In the genomic region with DNA sequence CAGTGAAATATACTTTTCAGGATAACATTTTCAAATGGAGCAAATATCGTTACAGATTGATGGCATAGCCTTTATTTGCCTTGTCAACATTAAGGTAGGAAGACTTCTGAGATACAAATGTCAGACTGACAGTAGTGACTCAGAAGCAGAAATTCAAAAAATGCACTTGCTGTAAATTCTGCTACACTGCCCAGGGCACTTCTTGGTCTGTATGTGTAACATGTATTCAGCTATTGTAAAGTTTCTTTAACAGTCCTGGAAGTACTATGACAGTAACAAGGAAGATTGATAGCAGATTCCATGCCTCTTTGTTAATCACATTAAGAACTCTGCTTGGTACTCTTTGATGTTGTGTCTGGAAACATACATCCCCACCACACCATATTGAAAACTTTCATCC, we compare ENCODE assay signal across 20 cellular contexts.
DNase-seq lines count a peak whose midpoint lies in the region; ATAC-seq, FAIRE-seq and TF ChIP-seq lines count a peak whose summit lies in the region.
"Had no signal": no experiment of that assay in that cellular context is flagged by ENCODE, and none has a peak within 500 bp of the region (broad histone marks: within the 10 kb centered on the region; RNA-seq: fewer than 3 reads in every experiment).

No MANE protein-coding gene starts in this region.

- FAIRE-seq in GM12892 (lab: Jason Lieb, UNC), result peak; percentile 46

- peak; percentile 70 for TF ChIP-seq EP300 in neural cell (conservative IDR thresholded peaks at IDR 0.05; ENCODE audit: poor library complexity, severe bottlenecking)

- no peak overlapping the region for H3K4me3 ChIP-seq in RWPE2 (ENCODE audit: severe bottlenecking)
- H3K4me3 ChIP-seq in neural cell (ENCODE audit: low read length), result no peak overlapping the region
- H3K4me3 ChIP-seq: dorsolateral prefrontal cortex, HAP-1, left ventricle myocardium inferior, suprapubic skin had no signal

- H3F3A ChIP-seq in neural cell (ENCODE audit: insufficient read depth, low read length, poor library complexity, severe bottlenecking), result no peaks in the 10 kb centered on the region

- no peak overlapping the region for H3K4me3 Mint-ChIP-seq in osteocyte (ENCODE audit: unreplicated experiment)
- H3K4me3 Mint-ChIP-seq: activated CD4-positive, alpha-beta T cell treated with anti-CD3 and anti-CD28 coated beads for 36 hours; CD4-positive, alpha-beta memory T cell had no signal

- H3K9me2 ChIP-seq in neural cell (ENCODE audit: insufficient read depth, low read length), result no peaks in the 10 kb centered on the region

- H3K4me1 Mint-ChIP-seq in osteocyte (ENCODE audit: unreplicated experiment), result peaks cover 30% of the 10 kb centered on the region
- H3K4me1 Mint-ChIP-seq: activated CD4-positive, alpha-beta T cell treated with anti-CD3 and anti-CD28 coated beads for 36 hours; CD4-positive, alpha-beta memory T cell had no signal

- no peak for TF ChIP-seq POLR2A in GM12892 (IDR thresholded peaks at IDR 0.05; ENCODE audit: low read depth, low read length)

- H3K27ac ChIP-seq in RWPE2 (ENCODE audit: poor library complexity, severe bottlenecking), result no peak overlapping the region
- H3K27ac ChIP-seq in epithelial cell of prostate, result no peak overlapping the region
- H3K27ac ChIP-seq in neural cell (ENCODE audit: low read length), result no peak overlapping the region
- H3K27ac ChIP-seq: dorsolateral prefrontal cortex, left ventricle myocardium inferior, suprapubic skin had no signal

- no peak for DNase-seq in GM12892 (ENCODE audit: insufficient read length)
- no peak for DNase-seq in RWPE2 (ENCODE audit: low spot score)
- DNase-seq in epithelial cell of prostate (ENCODE audit: low read depth, low spot score), result peak; percentile 10
- DNase-seq in osteocyte (ENCODE audit: extremely low spot score, unreplicated experiment), result no peak
- DNase-seq in middle frontal gyrus (ENCODE audit: extremely low spot score, low spot score), result no peak
- DNase-seq: activated CD4-positive, alpha-beta T cell treated with anti-CD3 and anti-CD28 coated beads for 36 hours; CD4-positive, alpha-beta memory T cell; DND-41; dorsolateral prefrontal cortex; left ventricle myocardium inferior; NCI-H1436; NK-92 treated with Interleukin-12 subunit alpha and Interleukin-12 subunit beta, amount 100 ng/mL, for 24 hours; RPMI8226; SW 1271 had no signal

- H3K36me3 Mint-ChIP-seq in osteocyte (ENCODE audit: unreplicated experiment), result peaks cover 2% of the 10 kb centered on the region
- H3K36me3 Mint-ChIP-seq: CD4-positive, alpha-beta memory T cell had no signal

- H2AFZ ChIP-seq in neural cell (ENCODE audit: low read depth, low read length), result no peak overlapping the region

- no peaks in the 10 kb centered on the region for H3K9me3 ChIP-seq in RWPE2 (ENCODE audit: severe bottlenecking)
- no peaks in the 10 kb centered on the region for H3K9me3 ChIP-seq in neural cell (ENCODE audit: low read length)
- H3K9me3 ChIP-seq: HAP-1, left ventricle myocardium inferior, suprapubic skin had no signal

- no peak for TF ChIP-seq RAD21 in neural cell (conservative IDR thresholded peaks at IDR 0.05)

- ATAC-seq in RWPE2 (ENCODE audit: low read depth) (peak; percentile 49; the same call in 1 of the 3 replicates), HG03457 (IDR thresholded peaks at IDR 0.05; ENCODE audit: unreplicated experiment) (no peak)
- ATAC-seq: activated CD4-positive, alpha-beta T cell treated with anti-CD3 and anti-CD28 coated beads for 36 hours; right cardiac atrium had no signal

- H3K4me2 ChIP-seq in neural cell (ENCODE audit: low read length), result no peak overlapping the region

- no peaks in the 10 kb centered on the region for H3K27me3 Mint-ChIP-seq in osteocyte (ENCODE audit: unreplicated experiment)
- H3K27me3 Mint-ChIP-seq: activated CD4-positive, alpha-beta T cell treated with anti-CD3 and anti-CD28 coated beads for 36 hours had no signal

- no peaks in the 10 kb centered on the region for H3K79me2 ChIP-seq in neural cell (replicated peaks; ENCODE audit: insufficient read depth, low read length)

- no peaks in the 10 kb centered on the region for H4K20me1 ChIP-seq in neural cell (ENCODE audit: insufficient read depth)

- H3K27me3 ChIP-seq in RWPE2 (ENCODE audit: insufficient read depth, poor library complexity, severe bottlenecking) (no peaks in the 10 kb centered on the region), neural cell (ENCODE audit: insufficient read depth, low read depth, low read length) (no peaks in the 10 kb centered on the region)
- H3K27me3 ChIP-seq: suprapubic skin had no signal

- H3K9me3 Mint-ChIP-seq in osteocyte (ENCODE audit: unreplicated experiment), result no peaks in the 10 kb centered on the region

- no peak overlapping the region for H3K27ac Mint-ChIP-seq in osteocyte (ENCODE audit: unreplicated experiment)
- H3K27ac Mint-ChIP-seq: activated CD4-positive, alpha-beta T cell treated with anti-CD3 and anti-CD28 coated beads for 36 hours; activated T-helper 2 cell treated with anti-CD3 and anti-CD28 coated beads, Interferon-gamma antibody, Interleukin-2, Interleukin-4, amounts not matched to agents 10 μg/mL and 5 μg/mL and 100 μg/mL, durations not matched to agents 14 hours and 24 hours and 36 hours; CD4-positive, alpha-beta memory T cell had no signal

- no peak overlapping the region for H3K9ac ChIP-seq in neural cell (ENCODE audit: low read length)

- no peaks in the 10 kb centered on the region for H3K36me3 ChIP-seq in RWPE2 (ENCODE audit: low read depth)
- H3K36me3 ChIP-seq in neural cell (ENCODE audit: insufficient read depth, low read length), result no peaks in the 10 kb centered on the region
- H3K36me3 ChIP-seq: HAP-1, left ventricle myocardium inferior, suprapubic skin had no signal

- TF ChIP-seq CTCF in RWPE2 (IDR thresholded peaks at IDR 0.05; ENCODE audit: poor library complexity, severe bottlenecking), result no peak
- TF ChIP-seq CTCF in neural cell (IDR thresholded peaks at IDR 0.05; ENCODE audit: poor library complexity, severe bottlenecking), result no peak
- TF ChIP-seq CTCF in osteocyte (IDR thresholded peaks at IDR 0.05), result no peak

- H3K4me1 ChIP-seq in RWPE2 (ENCODE audit: insufficient read depth, poor library complexity, severe bottlenecking), result no peaks in the 10 kb centered on the region
- H3K4me1 ChIP-seq: suprapubic skin had no signal

TF ChIP-seq in neural cell, 6 proteins besides CTCF, POLR2A, EP300 and RAD21:
- TF ChIP-seq EZH2 (IDR thresholded peaks at IDR 0.05; ENCODE audit: borderline replicate concordance, insufficient read depth, low read length, poor library complexity, severe bottlenecking), result no peak
- TF ChIP-seq, protein P1, sequence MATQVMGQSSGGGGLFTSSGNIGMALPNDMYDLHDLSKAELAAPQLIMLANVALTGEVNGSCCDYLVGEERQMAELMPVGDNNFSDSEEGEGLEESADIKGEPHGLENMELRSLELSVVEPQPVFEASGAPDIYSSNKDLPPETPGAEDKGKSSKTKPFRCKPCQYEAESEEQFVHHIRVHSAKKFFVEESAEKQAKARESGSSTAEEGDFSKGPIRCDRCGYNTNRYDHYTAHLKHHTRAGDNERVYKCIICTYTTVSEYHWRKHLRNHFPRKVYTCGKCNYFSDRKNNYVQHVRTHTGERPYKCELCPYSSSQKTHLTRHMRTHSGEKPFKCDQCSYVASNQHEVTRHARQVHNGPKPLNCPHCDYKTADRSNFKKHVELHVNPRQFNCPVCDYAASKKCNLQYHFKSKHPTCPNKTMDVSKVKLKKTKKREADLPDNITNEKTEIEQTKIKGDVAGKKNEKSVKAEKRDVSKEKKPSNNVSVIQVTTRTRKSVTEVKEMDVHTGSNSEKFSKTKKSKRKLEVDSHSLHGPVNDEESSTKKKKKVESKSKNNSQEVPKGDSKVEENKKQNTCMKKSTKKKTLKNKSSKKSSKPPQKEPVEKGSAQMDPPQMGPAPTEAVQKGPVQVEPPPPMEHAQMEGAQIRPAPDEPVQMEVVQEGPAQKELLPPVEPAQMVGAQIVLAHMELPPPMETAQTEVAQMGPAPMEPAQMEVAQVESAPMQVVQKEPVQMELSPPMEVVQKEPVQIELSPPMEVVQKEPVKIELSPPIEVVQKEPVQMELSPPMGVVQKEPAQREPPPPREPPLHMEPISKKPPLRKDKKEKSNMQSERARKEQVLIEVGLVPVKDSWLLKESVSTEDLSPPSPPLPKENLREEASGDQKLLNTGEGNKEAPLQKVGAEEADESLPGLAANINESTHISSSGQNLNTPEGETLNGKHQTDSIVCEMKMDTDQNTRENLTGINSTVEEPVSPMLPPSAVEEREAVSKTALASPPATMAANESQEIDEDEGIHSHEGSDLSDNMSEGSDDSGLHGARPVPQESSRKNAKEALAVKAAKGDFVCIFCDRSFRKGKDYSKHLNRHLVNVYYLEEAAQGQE (IDR thresholded peaks at IDR 0.05; ENCODE audit: borderline replicate concordance), result peak; percentile 24
- TF ChIP-seq POLR2AphosphoS5 (IDR thresholded peaks at IDR 0.05), result peak; percentile 35
